ENCODE assay signal across 8 cellular contexts in genomic region chr4:173522160-173522873, GRCh38. TPM values are rescaled to one million over a fixed set of nuclear protein-coding genes. Genes with fewer than 3 reads are reported as not detected.
DNase-seq lines count a peak whose midpoint lies in the region; ATAC-seq and TF ChIP-seq lines count a peak whose summit lies in the region.

No MANE protein-coding gene starts in this region.

- WGBS in esophagus, 2 donors, result 4% methylated on average over 54 to 60 of the region's 60 CpGs

- H3K27me3 ChIP-seq in Peyer's patch (peaks cover 0 to 21% of the 10 kb centered on the region in 2 donors), esophagus (ENCODE audit: control insufficient read depth in 1 of 2, insufficient read depth in 2 of 2, low read length in 2 of 2) (peaks cover 16 to 44% of the 10 kb centered on the region in 2 donors)

- H3K36me3 ChIP-seq in Peyer's patch (no peaks in the 10 kb centered on the region), esophagus (ENCODE audit: control insufficient read depth in 2 of 2, insufficient read depth in 2 of 2, low read length in 1 of 2) (no peaks in the 10 kb centered on the region)

- H3K4me3 ChIP-seq in Peyer's patch (peak overlapping the region in 3 of 4 donors; percentile 26 to 40 (median 35)), esophagus (ENCODE audit: low read depth in 1 of 2, low read length in 2 of 2) (peak overlapping the region; percentile 3 to 30)

- TF ChIP-seq CTCF in Peyer's patch (IDR thresholded peaks at IDR 0.05), result no peak

- ATAC-seq in GM19438 (IDR thresholded peaks at IDR 0.05; ENCODE audit: low read depth, unreplicated experiment), result peak; percentile 56

- DNase-seq in Peyer's patch (peak in 2 of 3 donors; percentile 68 to 70), myocyte (ENCODE audit: low read depth) (peak; percentile 63), RKO (ENCODE audit: low spot score) (no peak), cortex of kidney (lab: John Stamatoyannopoulos, UW) (no peak), NOMO-1 treated with DMSO at 0.1 percent for 48 hours (lab: John Stamatoyannopoulos, UW; ENCODE audit: unreplicated experiment) (no peak), SW 1271 (lab: John Stamatoyannopoulos, UW) (no peak)

- H3K27ac ChIP-seq in Peyer's patch, result peak overlapping the region; percentile 0 to 87 (median 52)
- peak overlapping the region; percentile 25 to 69 for H3K27ac ChIP-seq in esophagus (ENCODE audit: low read depth in 2 of 2, low read length in 1 of 2)

- no peak for TF ChIP-seq POLR2A in Peyer's patch (IDR thresholded peaks at IDR 0.05)

- H3K9me3 ChIP-seq in Peyer's patch, result no peaks in the 10 kb centered on the region
- peaks cover 2 to 19% of the 10 kb centered on the region in 2 donors for H3K9me3 ChIP-seq in esophagus (ENCODE audit: control insufficient read depth in 2 of 2, insufficient read depth in 1 of 2, low read depth in 1 of 2, low read length in 1 of 2)

- peaks cover 0 to 18% (median 0%) of the 10 kb centered on the region in 4 donors for H3K4me1 ChIP-seq in Peyer's patch
- peaks cover 0 to 10% of the 10 kb centered on the region in 2 donors for H3K4me1 ChIP-seq in esophagus (ENCODE audit: control insufficient read depth in 2 of 2, insufficient read depth in 2 of 2, low read length in 1 of 2)

RNA-seq across cellular contexts. Expression of gene HAND2, which starts 7.7 kb away (rescaled TPM):
- 10 to 100 TPM in 1 of 4 donors, 1 to 10 TPM in 2, not detected in 1; 4.9 to 40.4 (median 9.1) TPM for total RNA-seq in Peyer's patch
- 1 to 10 TPM; 1.4 to 2.0 TPM for polyA plus RNA-seq in esophagus
- 0.11 TPM in 1 of 2 replicates, not detected in the other for total RNA-seq in myocyte
- not detected for polyA plus RNA-seq in myocyte (2012)

Comparison
In these comparisons a context has a peak if more than half of its experiments do, and no peak if none do; other contexts are left out.
1. DNase-seq: peak in Peyer's patch (2 of 3) and myocyte (single experiment); none in RKO (single experiment), cortex of kidney (single experiment), NOMO-1 treated with DMSO at 0.1 percent for 48 hours (single experiment) and SW 1271 (0 of 2).